23 cellular contexts compared by ENCODE assay signal in genomic region chr1:173554089-173554488, GRCh38. TPM values are rescaled to one million over a fixed set of nuclear protein-coding genes. Genes with fewer than 3 reads are reported as not detected.
"Had no signal": no experiment of that assay in that cellular context is flagged by ENCODE, and none has a peak within 500 bp of the region (broad histone marks: within the 10 kb centered on the region; RNA-seq: fewer than 3 reads in every experiment).

No MANE protein-coding gene starts in this region.

- H3K9me3 ChIP-seq: mucosa of descending colon, prostate gland, right atrium auricular region, thyroid gland, uterus had no signal

- DNase-seq: activated CD4-positive, alpha-beta T cell treated with anti-CD3 and anti-CD28 coated beads, Interleukin-2, amount 50 U/mL, for 1 hour; activated CD4-positive, CD25-positive, alpha-beta regulatory T cell treated with anti-CD3 and anti-CD28 coated beads, Interleukin-2, amount 50 U/mL, for 72 hours; activated CD8-positive, alpha-beta memory T cell treated with anti-CD3 and anti-CD28 coated beads, Interleukin-2, amount 50 U/mL, for 4 hours; activated naive CD4-positive, alpha-beta T cell treated with anti-CD3 and anti-CD28 coated beads for 36 hours; activated T-cell treated with anti-CD3 and anti-CD28 coated beads, Interleukin-2, amount 50 U/mL, for 4 hours; central memory CD4-positive, alpha-beta T cell; endodermal cell; kidney glomerular epithelial cell; left ventricle myocardium superior; mesenchymal stem cell; mucosa of descending colon; naive B cell; stimulated activated CD4-positive, alpha-beta T cell treated with anti-CD3 and anti-CD28 coated beads, Interleukin-12 subunit alpha, Interleukin-12 subunit beta, amount 100 ng/mL, for 4 hours; stimulated activated CD4-positive, alpha-beta T cell treated with anti-CD3 and anti-CD28 coated beads, Interleukin-1b, Interleukin-23, amount 100 ng/mL, for 48 hours; stimulated activated CD8-positive, alpha-beta memory T cell treated with anti-CD3 and anti-CD28 coated beads, Interleukin-4, amount 100 ng/mL, for 48 hours; stimulated activated naive CD4-positive, alpha-beta T cell treated with Interleukin-2 at 50 U/mL for 16 hours; thyroid gland; uterus had no signal

- ATAC-seq: activated T-cell treated with anti-CD3 and anti-CD28 coated beads, Interleukin-2, amount 50 U/mL, for 4 hours; left ventricle myocardium superior; mucosa of descending colon had no signal

- H3K27me3 ChIP-seq: right atrium auricular region, thyroid gland, uterus had no signal

- H3K4me1 ChIP-seq: prostate gland, right atrium auricular region, thyroid gland, uterus had no signal

- FAIRE-seq: colon, frontal cortex had no signal

- H3K27ac ChIP-seq: prostate gland, right atrium auricular region, thyroid gland, uterus had no signal

- H3K36me3 ChIP-seq: prostate gland, right atrium auricular region, thyroid gland, uterus had no signal

- H3K4me3 ChIP-seq: mucosa of descending colon, prostate gland, right atrium auricular region, thyroid gland, uterus had no signal

RNA-seq across cellular contexts. Expression of gene SLC9C2, which starts 48.8 kb away (rescaled TPM):
- total RNA-seq: activated naive CD4-positive, alpha-beta T cell treated with anti-CD3 and anti-CD28 coated beads for 36 hours; activated T-cell treated with anti-CD3 and anti-CD28 coated beads, Interleukin-2, amount 50 U/mL, for 4 hours; endodermal cell; left ventricle myocardium superior; mucosa of descending colon; osteocyte; thyroid gland had no signal
